ENCODE assay signal across 17 cellular contexts in genomic region chr12:77888611-77889010, GRCh38. TPM values are rescaled to one million over a fixed set of nuclear protein-coding genes. Genes with fewer than 3 reads are reported as not detected.
DNase-seq lines count a peak whose midpoint lies in the region; ATAC-seq, FAIRE-seq and TF ChIP-seq lines count a peak whose summit lies in the region.
"Had no signal": no experiment of that assay in that cellular context is flagged by ENCODE, and none has a peak within 500 bp of the region (broad histone marks: within the 10 kb centered on the region; RNA-seq: fewer than 3 reads in every experiment).

No MANE protein-coding gene starts in this region.

- 38 to 43% methylated on average over 1 of the region's 1 CpG for WGBS in pancreas, 2 donors

- TF ChIP-seq CTCF in RWPE1 (conservative IDR thresholded peaks at IDR 0.05; ENCODE audit: low read depth), result no peak
- no peak for TF ChIP-seq CTCF in pancreas (IDR thresholded peaks at IDR 0.05)
- no peak for TF ChIP-seq CTCF in GM10248 (IDR thresholded peaks at IDR 0.05; ENCODE audit: control extremely low read depth, extremely low read depth, low read depth, missing control alignments)

- H3K4me3 ChIP-seq in pancreas, result no peak overlapping the region
- H3K4me3 ChIP-seq: heart left ventricle had no signal

- H3K9me3 ChIP-seq in pancreas, result no peaks in the 10 kb centered on the region
- H3K9me3 ChIP-seq: heart left ventricle had no signal

- intact Hi-C loops in pancreas (cut with DNase I), result no loop called here

- CTCF ChIA-PET in RWPE1 (lab: Yijun Ruan, JAX), result interaction anchor here (0.7 kb wide), 1 partner anchor 42 kb away, joined by 3 read pairs; no protein-coding TSS in a partner anchor
- CTCF ChIA-PET in GM10248 (lab: Yijun Ruan, JAX), result no interaction called here

- POLR2A ChIA-PET in RWPE1 (lab: Yijun Ruan, JAX; ENCODE audit: low non-redundant PET), result no interaction called here
- POLR2A ChIA-PET in GM10248 (lab: Yijun Ruan, JAX), result no interaction called here

- H3K27ac ChIP-seq in RWPE1 (no peak overlapping the region), pancreas (no peak overlapping the region)
- H3K27ac ChIP-seq: heart left ventricle, parathyroid adenoma had no signal

- ATAC-seq in pancreas (peak; percentile 82 to 93 (median 90)), GM18502 (IDR thresholded peaks at IDR 0.05; ENCODE audit: poor library complexity, unreplicated experiment) (no peak)
- ATAC-seq: heart left ventricle; stimulated activated naive CD8-positive, alpha-beta T cell treated with anti-CD3 and anti-CD28 coated beads, Interleukin-15, Interleukin-2, amounts not matched to agents 100 U/mL and 50 U/mL, for 24 hours had no signal

- FAIRE-seq in pancreas (lab: Jason Lieb, UNC), result no peak

- H3K36me3 ChIP-seq in pancreas, result no peaks in the 10 kb centered on the region
- H3K36me3 ChIP-seq: heart left ventricle had no signal

- DNase-seq in ELR (ENCODE audit: low read depth), result peak; percentile 86
- peak; percentile 84 for DNase-seq in RWPE1 (ENCODE audit: low spot score)
- peak; percentile 2 for DNase-seq in fibroblast of gingiva (ENCODE audit: low read depth)
- DNase-seq in pancreas, result no peak
- no peak for DNase-seq in NCI-H1092 treated with DMSO at 0.1 percent for 48 hours (lab: John Stamatoyannopoulos, UW)
- DNase-seq in ureter (ENCODE audit: low spot score), result no peak
- DNase-seq in GM10248 (ENCODE audit: extremely low spot score), result no peak
- DNase-seq: activated CD4-positive, alpha-beta T cell treated with anti-CD3 and anti-CD28 coated beads, Interleukin-2, amount 10 ng/mL, durations not matched to agents 24 days and 14 days; CD8-positive, alpha-beta memory T cell; cerebellar nuclear complex; heart left ventricle; mesendoderm; NCI-H2029 treated with DMSO at 0.1 percent for 48 hours; stimulated activated CD4-positive, alpha-beta T cell treated with anti-CD3 and anti-CD28 coated beads, Interleukin-4, amount 100 ng/mL, for 1 hour; stimulated activated naive CD8-positive, alpha-beta T cell treated with anti-CD3 and anti-CD28 coated beads, Interleukin-15, Interleukin-2, amounts not matched to agents 100 U/mL and 50 U/mL, for 24 hours had no signal

- peaks cover 4 to 14% (median 12%) of the 10 kb centered on the region in 3 donors for H3K4me1 ChIP-seq in pancreas
- H3K4me1 ChIP-seq: parathyroid adenoma had no signal

- no peaks in the 10 kb centered on the region for H3K27me3 ChIP-seq in pancreas
- H3K27me3 ChIP-seq: heart left ventricle had no signal

RNA-seq across cellular contexts. Expression of gene NAV3, which starts 57.9 kb away (rescaled TPM):
- total RNA-seq in pancreas (1 to 10 TPM in 3 of 6 donors, under 1 TPM in 3; 0.46 to 3.7 (median 0.95) TPM), ureter (43.1 TPM)
- polyA plus RNA-seq in pancreas, result under 1 TPM; 0.46 to 0.77 TPM
- total RNA-seq: activated CD4-positive, alpha-beta T cell treated with anti-CD3 and anti-CD28 coated beads, Interleukin-2, amount 10 ng/mL, durations not matched to agents 24 days and 14 days; CD8-positive, alpha-beta memory T cell had no signal
- polyA plus RNA-seq: CD8-positive, alpha-beta memory T cell had no signal

Comparison
In these comparisons a context has a peak if more than half of its experiments do, and no peak if none do; other contexts are left out.
1. DNase-seq: peak in ELR (single experiment), RWPE1 (single experiment) and fibroblast of gingiva (single experiment); none in pancreas (0 of 6), NCI-H1092 treated with DMSO at 0.1 percent for 48 hours (single experiment), ureter (single experiment) and GM10248 (single experiment).